In genomic region chr5:77355751-77356150, GRCh38 we compare ENCODE assay signal across 22 cellular contexts.
A peak's percentile ranks its signal among the peaks of the same experiment; 100 is the strongest.
DNase-seq lines count a peak whose midpoint lies in the region; ATAC-seq and TF ChIP-seq lines count a peak whose summit lies in the region.
"Had no signal": no experiment of that assay in that cellular context is flagged by ENCODE, and none has a peak within 500 bp of the region (broad histone marks: within the 10 kb centered on the region; RNA-seq: fewer than 3 reads in every experiment).

No MANE protein-coding gene starts in this region.

- H3K27ac ChIP-seq in ascending aorta, result peak overlapping the region; percentile 63 to 70
- H3K27ac ChIP-seq: BLaER1 treated with 17β-estradiol and CSF1 and Interleukin-3, amounts not matched to agents 10 nM and 100 nM; PC-9; RWPE1 had no signal

- peak overlapping the region; percentile 76 for H3K27ac Mint-ChIP-seq in neural crest cell (ENCODE audit: unreplicated experiment)
- H3K27ac Mint-ChIP-seq: CD8-positive, alpha-beta memory T cell; T-cell had no signal

- ATAC-seq in GM19452 (IDR thresholded peaks at IDR 0.05; ENCODE audit: unreplicated experiment), result no peak
- no peak for ATAC-seq in HG03520 (IDR thresholded peaks at IDR 0.05; ENCODE audit: unreplicated experiment)
- ATAC-seq: HCT116, SK-N-SH treated with all-trans-retinoic acid at 6 μM for 48 hours, T-cell had no signal

- peak; percentile 32 for DNase-seq in EH (ENCODE audit: low read depth)
- peak; percentile 7 for DNase-seq in M059J (ENCODE audit: low read depth)
- no peak for DNase-seq in ascending aorta (ENCODE audit: low spot score in 2 of 2)
- no peak for DNase-seq in neural crest cell (ENCODE audit: low read depth, low spot score)
- no peak for DNase-seq in kidney tubule cell (ENCODE audit: low spot score)
- DNase-seq: CD8-positive, alpha-beta memory T cell; DMS79; GOT3; KG1; NCI-H1417 treated with DMSO at 0.1 percent for 48 hours; NCI-H1930; NCI-H2171 treated with DMSO at 0.1 percent for 48 hours; NCI-H748 treated with DMSO at 0.1 percent for 48 hours; PC-9; SIG-M5; T-cell had no signal

- H3K4me3 Mint-ChIP-seq in neural crest cell, result no peak overlapping the region
- H3K4me3 Mint-ChIP-seq: CD8-positive, alpha-beta memory T cell; T-cell had no signal

- intact Hi-C loops in ascending aorta (cut with DNase I), result loop anchor here (5.0 kb wide), 3 partner anchors 47 to 143 kb away; partner anchors contain the start of gene PDE8B

- no peaks in the 10 kb centered on the region for H3K36me3 Mint-ChIP-seq in neural crest cell (ENCODE audit: low read depth)
- H3K36me3 Mint-ChIP-seq: CD8-positive, alpha-beta memory T cell; T-cell had no signal

- H3K9me3 Mint-ChIP-seq in neural crest cell, result no peaks in the 10 kb centered on the region
- H3K9me3 Mint-ChIP-seq: CD8-positive, alpha-beta memory T cell; T-cell had no signal

- no peaks in the 10 kb centered on the region for H3K36me3 ChIP-seq in ascending aorta
- H3K36me3 ChIP-seq: BLaER1 treated with 17β-estradiol and CSF1 and Interleukin-3, amounts not matched to agents 10 nM and 100 nM had no signal

- no peaks in the 10 kb centered on the region for H3K27me3 ChIP-seq in ascending aorta
- H3K27me3 ChIP-seq: BLaER1 treated with 17β-estradiol and CSF1 and Interleukin-3, amounts not matched to agents 10 nM and 100 nM had no signal

- no peaks in the 10 kb centered on the region for H3K9me3 ChIP-seq in ascending aorta
- H3K9me3 ChIP-seq: BLaER1 treated with 17β-estradiol and CSF1 and Interleukin-3, amounts not matched to agents 10 nM and 100 nM had no signal

- no peaks in the 10 kb centered on the region for H3K27me3 Mint-ChIP-seq in neural crest cell (ENCODE audit: low read depth)
- H3K27me3 Mint-ChIP-seq: T-cell had no signal

- H3K4me1 ChIP-seq in ascending aorta, result peaks cover 2 to 29% of the 10 kb centered on the region in 2 donors

- TF ChIP-seq CTCF in ascending aorta (IDR thresholded peaks at IDR 0.05) (no peak), neural crest cell (conservative IDR thresholded peaks at IDR 0.05) (no peak)

- no peaks in the 10 kb centered on the region for H3K4me1 Mint-ChIP-seq in neural crest cell
- H3K4me1 Mint-ChIP-seq: CD8-positive, alpha-beta memory T cell had no signal

- H3K4me3 ChIP-seq in ascending aorta, result no peak overlapping the region
- H3K4me3 ChIP-seq: BLaER1 treated with 17β-estradiol and CSF1 and Interleukin-3, amounts not matched to agents 10 nM and 100 nM; PC-9 had no signal

Comparison
In these comparisons a context has a peak if more than half of its experiments do, and no peak if none do; other contexts are left out.
1. DNase-seq: peak in EH (single experiment) and M059J (single experiment); none in ascending aorta (0 of 2), neural crest cell (single experiment) and kidney tubule cell (single experiment).